ENCODE assay signal across 8 cellular contexts in the genomic region with DNA sequence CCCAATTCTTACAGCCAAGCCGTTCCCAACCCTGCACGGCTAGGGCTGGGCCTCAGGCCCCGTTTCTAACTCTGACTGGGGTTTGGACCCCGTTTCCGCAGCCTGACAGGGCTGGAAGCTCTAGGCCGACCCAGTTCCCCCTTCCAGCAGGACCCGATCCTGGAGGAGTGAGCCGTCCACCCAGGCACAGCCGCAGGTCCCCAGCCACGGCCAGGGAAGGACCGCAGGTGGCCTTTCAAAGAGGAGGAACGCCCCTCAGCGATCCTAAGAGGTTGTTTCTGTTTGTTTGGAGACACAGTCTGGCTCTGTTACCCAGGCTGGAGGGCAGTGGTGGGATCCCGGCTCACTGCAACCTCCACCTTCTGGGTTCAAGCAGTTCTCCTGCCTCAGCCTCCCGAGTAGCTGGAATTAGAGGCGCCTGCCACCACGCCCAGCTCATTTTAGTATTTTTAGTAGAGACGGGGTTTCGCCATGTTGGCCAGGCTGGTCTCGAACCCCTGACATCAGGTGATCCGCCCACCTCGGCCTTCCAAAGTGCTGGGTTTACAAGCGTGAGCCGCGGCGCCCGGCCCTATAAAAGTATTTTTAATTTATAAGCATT. TPM values are rescaled to one million over a fixed set of nuclear protein-coding genes. Genes with fewer than 3 reads are reported as not detected.
DNase-seq lines count a peak whose midpoint lies in the region; ATAC-seq, FAIRE-seq and TF ChIP-seq lines count a peak whose summit lies in the region.

No MANE protein-coding gene starts in this region.

- H3K36me3 ChIP-seq in heart right ventricle (peaks cover 0 to 63% (median 26%) of the 10 kb centered on the region in 9 donors), astrocyte (ENCODE audit: insufficient read depth, low read length) (peaks cover 17% of the 10 kb centered on the region), mesendoderm (ENCODE audit: control insufficient read depth, insufficient read depth, low read length) (peaks cover 2% of the 10 kb centered on the region), urinary bladder (ENCODE audit: insufficient read depth) (no peaks in the 10 kb centered on the region)

- intact Hi-C loops in heart right ventricle (cut with DNase I), result loop anchor here in 2 of 10 donors (2.0 to 10.0 kb wide), 3 partner anchors 51 to 551 kb away; no protein-coding TSS in a partner anchor
- intact Hi-C loops in Right ventricle myocardium inferior (cut with DNase I), result loop anchor here (10.0 kb wide), 1 partner anchor 551 kb away; no protein-coding TSS in a partner anchor

- H4K5ac ChIP-seq in mesendoderm (ENCODE audit: low read length), result no peak overlapping the region

- H3K4me2 ChIP-seq in astrocyte (ENCODE audit: low read length) (peak overlapping the region; percentile 64), mesendoderm (ENCODE audit: low read length) (no peak overlapping the region)

- H2BK15ac ChIP-seq in mesendoderm (replicated peaks; ENCODE audit: low read depth), result no peak overlapping the region

- H3K9me3 ChIP-seq in heart right ventricle (no peaks in the 10 kb centered on the region), astrocyte (ENCODE audit: insufficient read depth, low read depth, low read length) (no peaks in the 10 kb centered on the region)

- TF ChIP-seq CTCF in heart right ventricle (IDR thresholded peaks at IDR 0.05) (no peak), astrocyte (IDR thresholded peaks at IDR 0.05; ENCODE audit: insufficient read depth, low read depth, low read length) (no peak)

- H3K36me3 Mint-ChIP-seq in astrocyte (ENCODE audit: low read depth, unreplicated experiment), result peaks cover 9% of the 10 kb centered on the region

- peak overlapping the region in 9 of 10 donors; percentile 21 to 57 (median 50) for H3K4me3 ChIP-seq in heart right ventricle
- no peak overlapping the region for H3K4me3 ChIP-seq in astrocyte (ENCODE audit: insufficient read depth, low read depth, low read length)
- H3K4me3 ChIP-seq in mesendoderm (ENCODE audit: low read length), result no peak overlapping the region
- peak overlapping the region; percentile 14 for H3K4me3 ChIP-seq in urinary bladder (ENCODE audit: low read depth, low read length)

- peak in 1 of 2 donors; percentile 22 for DNase-seq in heart right ventricle
- no peak for DNase-seq in Right ventricle myocardium inferior (ENCODE audit: missing footprints)
- no peak for DNase-seq in astrocyte (ENCODE audit: low read depth)
- DNase-seq in mesendoderm, result no peak
- no peak for DNase-seq in AG08395 (ENCODE audit: low spot score)

- H3K27ac ChIP-seq in heart right ventricle (peak overlapping the region in 9 of 10 donors; percentile 69 to 91 (median 84)), astrocyte (ENCODE audit: low read depth, low read length) (peak overlapping the region; percentile 67), mesendoderm (ENCODE audit: low read depth, low read length) (peak overlapping the region; percentile 30), urinary bladder (ENCODE audit: low read depth) (no peak overlapping the region)

- H3K27me3 Mint-ChIP-seq in astrocyte (ENCODE audit: low read depth, unreplicated experiment), result no peaks in the 10 kb centered on the region

- peak overlapping the region; percentile 50 for H2AFZ ChIP-seq in astrocyte (ENCODE audit: low read depth, low read length)

- H3K18ac ChIP-seq in mesendoderm (ENCODE audit: low read length), result peak overlapping the region; percentile 3

- H3K4me3 Mint-ChIP-seq in astrocyte (ENCODE audit: unreplicated experiment), result no peak overlapping the region

- peaks cover 9% of the 10 kb centered on the region for H3K4me1 Mint-ChIP-seq in astrocyte (ENCODE audit: low read depth, unreplicated experiment)

- H3K79me2 ChIP-seq in astrocyte (ENCODE audit: insufficient read depth, low read length), result peaks cover 34% of the 10 kb centered on the region
- H3K79me2 ChIP-seq in mesendoderm (ENCODE audit: control insufficient read depth, insufficient read depth, low read length), result peaks cover 30% of the 10 kb centered on the region

- H3K9ac ChIP-seq in astrocyte (ENCODE audit: low read length) (no peak overlapping the region), mesendoderm (ENCODE audit: low read length) (peak overlapping the region; percentile 45)

- no peak for FAIRE-seq in astrocyte (lab: Jason Lieb, UNC)

- no peak overlapping the region for H2BK5ac ChIP-seq in mesendoderm (ENCODE audit: low read length)

- no peak overlapping the region for H3K23ac ChIP-seq in mesendoderm (ENCODE audit: low read length)

- peak overlapping the region; percentile 7 for H3K4ac ChIP-seq in mesendoderm (ENCODE audit: low read depth, low read length)

- peak overlapping the region; percentile 74 for H3K56ac ChIP-seq in mesendoderm (ENCODE audit: low read length)

- H3K9me3 Mint-ChIP-seq in astrocyte (ENCODE audit: unreplicated experiment), result no peaks in the 10 kb centered on the region

- H2AK5ac ChIP-seq in mesendoderm (ENCODE audit: low read length), result peak overlapping the region; percentile 90

- 74 to 81% methylated on average over 27 of the region's 27 CpGs for WGBS in heart right ventricle, 2 donors
- no CpG with 5 or more reads among the region's 27 CpGs for WGBS in mesendoderm (ENCODE audit: extremely low coverage, insufficient coverage, low lambda C conversion rate)
- WGBS in urinary bladder, result 61% methylated on average over 27 of the region's 27 CpGs

- H3K79me1 ChIP-seq in mesendoderm (ENCODE audit: low read length), result peaks cover 8% of the 10 kb centered on the region

- no peak overlapping the region for H3K27ac Mint-ChIP-seq in astrocyte (ENCODE audit: unreplicated experiment)

- no peak overlapping the region for H2BK120ac ChIP-seq in mesendoderm (ENCODE audit: low read depth, low read length)

- H4K20me1 ChIP-seq in astrocyte (ENCODE audit: insufficient read depth, low read length), result peaks cover 31% of the 10 kb centered on the region

- H4K8ac ChIP-seq in mesendoderm (ENCODE audit: low read depth, low read length), result no peak overlapping the region

- H3K4me1 ChIP-seq in heart right ventricle, result peaks cover 10 to 71% (median 53%) of the 10 kb centered on the region in 9 donors
- no peaks in the 10 kb centered on the region for H3K4me1 ChIP-seq in astrocyte (ENCODE audit: insufficient read depth, low read length)
- H3K4me1 ChIP-seq in mesendoderm (ENCODE audit: control insufficient read depth, low read depth, low read length), result peaks cover 8% of the 10 kb centered on the region
- H3K4me1 ChIP-seq in urinary bladder (ENCODE audit: insufficient read depth), result no peaks in the 10 kb centered on the region

- ATAC-seq in heart right ventricle (peak in 2 of 8 donors; percentile 2 to 6), Right ventricle myocardium inferior (no peak), HG03521 (IDR thresholded peaks at IDR 0.05; ENCODE audit: unreplicated experiment) (no peak), HG02885 (IDR thresholded peaks at IDR 0.05; ENCODE audit: poor library complexity, unreplicated experiment) (no peak)

- H3K27me3 ChIP-seq in heart right ventricle (no peaks in the 10 kb centered on the region), astrocyte (ENCODE audit: insufficient read depth, low read length) (no peaks in the 10 kb centered on the region), mesendoderm (ENCODE audit: insufficient read depth, low read length, poor library complexity) (no peaks in the 10 kb centered on the region)

RNA-seq across cellular contexts. Expression of gene GET4, which starts 0.8 kb away (rescaled TPM):
- total RNA-seq in heart right ventricle, result 10 to 100 TPM; 14.7 to 25.0 (median 20.4) TPM
- 10 to 100 TPM; 32.8 to 38.6 TPM for polyA plus RNA-seq in heart right ventricle
- total RNA-seq in Right ventricle myocardium inferior, result 19.1 TPM
- total RNA-seq in astrocyte, result 32.1 and 43.0 TPM in 2 replicates
- polyA plus RNA-seq in mesendoderm (2013, experiment 1 of 2), result 35.9 TPM
- 35.8 TPM for polyA plus RNA-seq in mesendoderm (2013, experiment 2 of 2)
- total RNA-seq in urinary bladder, result 11.6 TPM
- 42.4 TPM for polyA plus RNA-seq in urinary bladder

RNA-seq across cellular contexts. Expression of gene SUN1, which starts 43.3 kb away (rescaled TPM):
- total RNA-seq in heart right ventricle (100 to 1,000 TPM; 129 to 211 (median 183) TPM), Right ventricle myocardium inferior (176 TPM), astrocyte (109 and 121 TPM in 2 replicates), urinary bladder (238 TPM)
- polyA plus RNA-seq in heart right ventricle (100 to 1,000 TPM in 1 of 2 donors, 10 to 100 TPM in 1; 69.2 to 203 TPM), urinary bladder (103 TPM)
- 47.7 TPM for polyA plus RNA-seq in mesendoderm (2013, experiment 1 of 2)
- polyA plus RNA-seq in mesendoderm (2013, experiment 2 of 2), result 47.9 TPM

Comparison
In these comparisons a context has a peak if more than half of its experiments do, and no peak if none do; other contexts are left out.
1. H3K4me3 ChIP-seq: peak in heart right ventricle (9 of 10) and urinary bladder (single experiment); none in astrocyte (single experiment) and mesendoderm (single experiment).